22 cellular contexts compared by ENCODE assay signal in genomic region chr16:69111216-69111615, GRCh38. TPM values are rescaled to one million over a fixed set of nuclear protein-coding genes. Genes with fewer than 3 reads are reported as not detected.
DNase-seq lines count a peak whose midpoint lies in the region; ATAC-seq and TF ChIP-seq lines count a peak whose summit lies in the region.
"Had no signal": no experiment of that assay in that cellular context is flagged by ENCODE, and none has a peak within 500 bp of the region (broad histone marks: within the 10 kb centered on the region; RNA-seq: fewer than 3 reads in every experiment).

No MANE protein-coding gene starts in this region.

- no peaks in the 10 kb centered on the region for H3K27me3 ChIP-seq in PC-3 (ENCODE audit: low read length)
- H3K27me3 ChIP-seq in neural cell (ENCODE audit: insufficient read depth, low read depth, low read length) = no peaks in the 10 kb centered on the region
- peaks cover 3 to 36% (median 20%) of the 10 kb centered on the region in 7 donors for H3K27me3 ChIP-seq in spleen (replicated peaks in 1 of 7)

- H3K79me2 ChIP-seq in PC-3 (ENCODE audit: low read length) (peaks cover 52% of the 10 kb centered on the region), neural cell (replicated peaks; ENCODE audit: insufficient read depth, low read length) (peaks cover 45% of the 10 kb centered on the region)

- CTCF ChIA-PET in PC-3 (lab: Charles Lee) (no interaction called here), WTC11 (lab: Charles Lee) (interaction anchor here (0.5 to 3.4 kb wide), 8 partner anchors 12 to 209 kb away, joined by 3 to 49 read pairs (median 4); no protein-coding TSS in a partner anchor)
- CTCF ChIA-PET in activated CD8-positive, alpha-beta T cell treated with anti-CD3 and anti-CD28 coated beads for 36 hours (lab: Charles Lee) = interaction anchor here (1.3 to 5.5 kb wide), 4 partner anchors 11 to 521 kb away, joined by 3 to 73 read pairs (median 8); no protein-coding TSS in a partner anchor

- peaks cover 37% of the 10 kb centered on the region for H3K4me1 ChIP-seq in PC-3 (ENCODE audit: insufficient read depth, low read length)
- peaks cover 13 to 40% (median 20%) of the 10 kb centered on the region in 6 donors for H3K4me1 ChIP-seq in spleen
- H3K4me1 ChIP-seq: BE2C had no signal

- H3F3A ChIP-seq in PC-3 (ENCODE audit: low read length, unreplicated experiment) = peaks cover 6% of the 10 kb centered on the region
- H3F3A ChIP-seq in neural cell (ENCODE audit: insufficient read depth, low read length, poor library complexity, severe bottlenecking) = peaks cover 3% of the 10 kb centered on the region

- no peak for TF ChIP-seq POLR2A in spleen (IDR thresholded peaks at IDR 0.05)

- POLR2A ChIA-PET in PC-3 (lab: Charles Lee; ENCODE audit: unreplicated experiment) (interaction anchor here (0.6 kb wide), 1 partner anchor 91 kb away, joined by 5 read pairs; no protein-coding TSS in a partner anchor), WTC11 (lab: Charles Lee) (no interaction called here)
- POLR2A ChIA-PET in activated CD8-positive, alpha-beta T cell treated with anti-CD3 and anti-CD28 coated beads for 36 hours (lab: Charles Lee) = no interaction called here

- no TSS peak for BruUV-seq in PC-3 (replicated peaks; lab: Mats Ljungman, UMichigan)

- WGBS in spleen, 5 donors = 81 to 93% (median 88%) methylated on average over 5 of the region's 5 CpGs

- ATAC-seq in PC-3 (no peak), WTC11 (no peak), GM21360 (IDR thresholded peaks at IDR 0.05; ENCODE audit: unreplicated experiment) (no peak)
- no peak for ATAC-seq in activated CD8-positive, alpha-beta T cell treated with anti-CD3 and anti-CD28 coated beads for 36 hours
- ATAC-seq: GM12878 had no signal

- H3K27ac Mint-ChIP-seq in WTC11 = peak overlapping the region; percentile 36
- H3K27ac Mint-ChIP-seq in activated CD8-positive, alpha-beta T cell treated with anti-CD3 and anti-CD28 coated beads for 36 hours = no peak overlapping the region
- H3K27ac Mint-ChIP-seq: CD4-positive, CD25-positive, alpha-beta regulatory T cell; CD8-positive, alpha-beta memory T cell had no signal

- H4K20me1 ChIP-seq in PC-3 (ENCODE audit: low read length) (peaks cover 45% of the 10 kb centered on the region), neural cell (ENCODE audit: insufficient read depth) (no peaks in the 10 kb centered on the region)

- H3K9me2 ChIP-seq in PC-3 (replicated peaks; ENCODE audit: low read length) (no peaks in the 10 kb centered on the region), neural cell (ENCODE audit: insufficient read depth, low read length) (no peaks in the 10 kb centered on the region)

- H3K36me3 Mint-ChIP-seq in WTC11 = peaks cover 65% of the 10 kb centered on the region
- peaks cover 14% of the 10 kb centered on the region for H3K36me3 Mint-ChIP-seq in activated CD8-positive, alpha-beta T cell treated with anti-CD3 and anti-CD28 coated beads for 36 hours (ENCODE audit: low read depth)

- H3K9me3 ChIP-seq in PC-3 (ENCODE audit: low read length) = no peaks in the 10 kb centered on the region
- no peaks in the 10 kb centered on the region for H3K9me3 ChIP-seq in neural cell (ENCODE audit: low read length)
- no peaks in the 10 kb centered on the region for H3K9me3 ChIP-seq in spleen
- H3K9me3 ChIP-seq: BE2C had no signal

- H2AFZ ChIP-seq in PC-3 (ENCODE audit: low read length) (no peak overlapping the region), neural cell (ENCODE audit: low read depth, low read length) (no peak overlapping the region)
- H2AFZ ChIP-seq: GM23248 had no signal

- H3K4me2 ChIP-seq in PC-3 (ENCODE audit: low read length) (no peak overlapping the region), neural cell (ENCODE audit: low read length) (no peak overlapping the region)

- H3K4me1 Mint-ChIP-seq in WTC11 = peaks cover 42% of the 10 kb centered on the region
- H3K4me1 Mint-ChIP-seq in activated CD8-positive, alpha-beta T cell treated with anti-CD3 and anti-CD28 coated beads for 36 hours (ENCODE audit: low read depth) = peaks cover 7% of the 10 kb centered on the region

- H3K36me3 ChIP-seq in PC-3 (ENCODE audit: low read depth, low read length) (peaks cover 62% of the 10 kb centered on the region), neural cell (ENCODE audit: insufficient read depth, low read length) (peaks cover 9% of the 10 kb centered on the region), spleen (peaks cover 0 to 72% (median 30%) of the 10 kb centered on the region in 6 donors)

- DNase-seq in PC-3 (no peak), WTC11 (ENCODE audit: low spot score) (no peak), spleen (peak; percentile 36), NAMALWA (ENCODE audit: low spot score) (no peak), NOMO-1 (lab: John Stamatoyannopoulos, UW; ENCODE audit: unreplicated experiment in 2 of 2) (no peak)
- DNase-seq in activated CD8-positive, alpha-beta T cell treated with anti-CD3 and anti-CD28 coated beads for 36 hours = no peak
- DNase-seq: ACHN; BE2C; C1 segment of cervical spinal cord; CD4-positive, CD25-positive, alpha-beta regulatory T cell; CD8-positive, alpha-beta memory T cell; COR-L47; DMS 273 treated with DMSO at 0.1 percent for 48 hours; DMS53; DND-41; EL; GM23248; HCEC 1CT had no signal

- no peak for TF ChIP-seq RAD21 in neural cell (conservative IDR thresholded peaks at IDR 0.05)

- intact Hi-C loops in PC-3 (cut with micrococcal nuclease) (no loop called here), spleen (cut with DNase I; ENCODE audit: low total_unique reads) (no loop called here)
- intact Hi-C loops in activated CD8-positive, alpha-beta T cell treated with anti-CD3 and anti-CD28 coated beads for 36 hours (cut with micrococcal nuclease) = no loop called here

- H3K27ac ChIP-seq in PC-3 (ENCODE audit: low read length) (peak overlapping the region; percentile 32; the same call in 1 of the 2 replicates), neural cell (ENCODE audit: low read length) (no peak overlapping the region), spleen (no peak overlapping the region)
- H3K27ac ChIP-seq: GM23248 had no signal

- H3K9ac ChIP-seq in PC-3 (ENCODE audit: low read length) = no peak overlapping the region
- no peak overlapping the region for H3K9ac ChIP-seq in neural cell (ENCODE audit: low read length)
- H3K9ac ChIP-seq: GM23248 had no signal

- H3K9me3 Mint-ChIP-seq in WTC11 = no peaks in the 10 kb centered on the region
- H3K9me3 Mint-ChIP-seq in activated CD8-positive, alpha-beta T cell treated with anti-CD3 and anti-CD28 coated beads for 36 hours = no peaks in the 10 kb centered on the region
- H3K9me3 Mint-ChIP-seq: CD4-positive, CD25-positive, alpha-beta regulatory T cell; CD8-positive, alpha-beta memory T cell had no signal

- H3K4me3 ChIP-seq in PC-3 (ENCODE audit: low read length) (no peak overlapping the region), neural cell (ENCODE audit: low read length) (peak overlapping the region; percentile 10), spleen (no peak overlapping the region)
- H3K4me3 ChIP-seq: GM12878, GM23248 had no signal

- H3K27me3 Mint-ChIP-seq in WTC11 (ENCODE audit: low read depth) = no peaks in the 10 kb centered on the region
- peaks cover 20% of the 10 kb centered on the region for H3K27me3 Mint-ChIP-seq in activated CD8-positive, alpha-beta T cell treated with anti-CD3 and anti-CD28 coated beads for 36 hours

- TF ChIP-seq CTCF in PC-3 (conservative IDR thresholded peaks at IDR 0.05; ENCODE audit: low read depth, low read length) (no peak), WTC11 (IDR thresholded peaks at IDR 0.05) (no peak), neural cell (IDR thresholded peaks at IDR 0.05; ENCODE audit: poor library complexity, severe bottlenecking) (no peak), spleen (IDR thresholded peaks at IDR 0.05 in 8 of 11, conservative IDR thresholded peaks at IDR 0.05 in 3 of 11) (no peak)
- no peak for TF ChIP-seq CTCF in activated CD8-positive, alpha-beta T cell treated with anti-CD3 and anti-CD28 coated beads for 36 hours (IDR thresholded peaks at IDR 0.05)

- no peak overlapping the region for H3K4me3 Mint-ChIP-seq in WTC11
- H3K4me3 Mint-ChIP-seq in activated CD8-positive, alpha-beta T cell treated with anti-CD3 and anti-CD28 coated beads for 36 hours = no peak overlapping the region
- H3K4me3 Mint-ChIP-seq: CD4-positive, CD25-positive, alpha-beta regulatory T cell had no signal

- TF ChIP-seq EP300 in neural cell (conservative IDR thresholded peaks at IDR 0.05; ENCODE audit: poor library complexity, severe bottlenecking) = no peak

TF ChIP-seq in WTC11, 78 proteins besides CTCF, POLR2A, EP300 and RAD21 (continues in another document):
- no peak for TF ChIP-seq ZNF121 (CRISPR knock-in tag; IDR thresholded peaks at IDR 0.05)
- TF ChIP-seq NFATC4 (CRISPR knock-in tag; IDR thresholded peaks at IDR 0.05) = no peak
- TF ChIP-seq ATF1 (CRISPR knock-in tag; IDR thresholded peaks at IDR 0.05) = no peak
- TF ChIP-seq EMX1 (CRISPR knock-in tag; IDR thresholded peaks at IDR 0.05) = no peak
- TF ChIP-seq NFYB (CRISPR knock-in tag; conservative IDR thresholded peaks at IDR 0.05; ENCODE audit: low read depth) = no peak

TF ChIP-seq in neural cell, 6 proteins besides CTCF, POLR2A, EP300 and RAD21 (continues in another document):
- TF ChIP-seq TAF1 (IDR thresholded peaks at IDR 0.05; ENCODE audit: low read depth) (no peak), MXI1 (conservative IDR thresholded peaks at IDR 0.05; ENCODE audit: poor library complexity, severe bottlenecking) (no peak)

RNA-seq across cellular contexts. Expression of gene HAS3, which starts 5.8 kb away (rescaled TPM):
- total RNA-seq in PC-3 (2014; rRNA removed) (92.5 and 153 TPM in 2 replicates), WTC11 (2021) (54.4 to 66.9 TPM (median 56.0 TPM) in 3 replicates), spleen (1 to 10 TPM in 1 of 7 donors, under 1 TPM in 6; 0.51 to 2.0 (median 0.77) TPM)
- polyA plus RNA-seq in neural cell (12.5 and 30.1 TPM in 2 replicates), spleen (under 1 TPM; 0.54 to 0.96 (median 0.68) TPM)
- polyA minus RNA-seq in neural cell = 29.0 and 38.2 TPM in 2 replicates
- total RNA-seq in activated CD8-positive, alpha-beta T cell treated with anti-CD3 and anti-CD28 coated beads for 36 hours = under 1 TPM; 0.11 to 0.43 TPM
- total RNA-seq: HT-29 had no signal
- polyA plus RNA-seq: GM23248 had no signal

RNA-seq across cellular contexts. Expression of gene CHTF8, which starts 21.2 kb away (rescaled TPM):
- total RNA-seq in PC-3 (2014; rRNA removed) (45.9 and 54.7 TPM in 2 replicates), WTC11 (2021) (115 to 134 TPM (median 132 TPM) in 3 replicates), spleen (100 to 1,000 TPM in 2 of 7 donors, 10 to 100 TPM in 5; 82.9 to 125 (median 89.2) TPM)
- polyA plus RNA-seq in neural cell (109 and 133 TPM in 2 replicates), spleen (10 to 100 TPM; 46.9 to 75.3 (median 58.9) TPM)
- 100 and 119 TPM in 2 replicates for polyA minus RNA-seq in neural cell
- 100 to 1,000 TPM; 111 to 115 TPM for total RNA-seq in activated CD8-positive, alpha-beta T cell treated with anti-CD3 and anti-CD28 coated beads for 36 hours

RNA-seq across cellular contexts. Expression of gene UTP4, which starts 21.2 kb away (rescaled TPM):
- total RNA-seq in PC-3 (2014; rRNA removed) (26.4 and 26.9 TPM in 2 replicates), WTC11 (2021) (71.0 to 85.7 TPM (median 74.4 TPM) in 3 replicates), spleen (10 to 100 TPM; 13.7 to 37.9 (median 25.0) TPM)
- polyA plus RNA-seq in neural cell (18.5 and 23.6 TPM in 2 replicates), spleen (10 to 100 TPM; 12.6 to 16.3 (median 15.4) TPM)
- 30.6 and 35.1 TPM in 2 replicates for polyA minus RNA-seq in neural cell
- 100 to 1,000 TPM; 112 to 121 TPM for total RNA-seq in activated CD8-positive, alpha-beta T cell treated with anti-CD3 and anti-CD28 coated beads for 36 hours

Comparison
In these comparisons a context has a peak if more than half of its experiments do, and no peak if none do; other contexts are left out.
1. RNA of gene HAS3, which starts 5.8 kb away (total RNA-seq): 92.5 to 153 TPM in PC-3 and 54.4 to 66.9 TPM in WTC11; 0.51 to 2.0 TPM in spleen and 0.11 to 0.43 TPM in activated CD8-positive, alpha-beta T cell treated with anti-CD3 and anti-CD28 coated beads for 36 hours; every median in the first group is over 10 times any median in the second.